In genomic region chr10:35608317-35608672, GRCh38 we compare ENCODE assay signal across 14 cellular contexts. TPM values are rescaled to one million over a fixed set of nuclear protein-coding genes. Genes with fewer than 3 reads are reported as not detected.
A peak's percentile ranks its signal among the peaks of the same experiment; 100 is the strongest.
DNase-seq lines count a peak whose midpoint lies in the region; ATAC-seq and TF ChIP-seq lines count a peak whose summit lies in the region.
"Had no signal": no experiment of that assay in that cellular context is flagged by ENCODE, and none has a peak within 500 bp of the region (broad histone marks: within the 10 kb centered on the region; RNA-seq: fewer than 3 reads in every experiment).

No MANE protein-coding gene starts in this region.

- H3K9me3 Mint-ChIP-seq in Calu3 (ENCODE audit: low read depth, unreplicated experiment): no peaks in the 10 kb centered on the region
- peaks cover 4% of the 10 kb centered on the region for H3K9me3 Mint-ChIP-seq in activated T-helper 1 cell treated with anti-CD3 and anti-CD28 coated beads, Interleukin-12 subunit alpha, Interleukin-12 subunit beta, Interleukin-2, Interleukin-4 antibody, amounts not matched to agents 30 ng/mL and 10 ng/mL and 1 ng/mL, durations not matched to agents 14 hours and 24 hours and 36 hours

- H3K4me1 Mint-ChIP-seq in Calu3 (ENCODE audit: low read depth, unreplicated experiment): no peaks in the 10 kb centered on the region
- H3K4me1 Mint-ChIP-seq in activated T-helper 1 cell treated with anti-CD3 and anti-CD28 coated beads, Interleukin-12 subunit alpha, Interleukin-12 subunit beta, Interleukin-2, Interleukin-4 antibody, amounts not matched to agents 30 ng/mL and 10 ng/mL and 1 ng/mL, durations not matched to agents 14 hours and 24 hours and 36 hours (ENCODE audit: low read depth): peaks cover 7% of the 10 kb centered on the region

- TF ChIP-seq CTCF in Calu3 (IDR thresholded peaks at IDR 0.05; ENCODE audit: unreplicated experiment): no peak
- TF ChIP-seq CTCF in fibroblast of lung (conservative IDR thresholded peaks at IDR 0.05 in 1 of 2, IDR thresholded peaks at IDR 0.05 in 1 of 2; ENCODE audit: low read depth in 1 of 2, low read length in 2 of 2): no peak
- TF ChIP-seq CTCF in spleen (IDR thresholded peaks at IDR 0.05 in 8 of 11, conservative IDR thresholded peaks at IDR 0.05 in 3 of 11): no peak

- no peaks in the 10 kb centered on the region for H4K20me1 ChIP-seq in fibroblast of lung (ENCODE audit: control insufficient read depth, extremely low read depth, insufficient read depth, low read length)

- H3K9ac ChIP-seq in fibroblast of lung (ENCODE audit: insufficient read depth, low read length): no peak overlapping the region

- no peak overlapping the region for H3K27ac Mint-ChIP-seq in Calu3 (ENCODE audit: unreplicated experiment)
- H3K27ac Mint-ChIP-seq in activated T-helper 1 cell treated with anti-CD3 and anti-CD28 coated beads, Interleukin-12 subunit alpha, Interleukin-12 subunit beta, Interleukin-2, Interleukin-4 antibody, amounts not matched to agents 30 ng/mL and 10 ng/mL and 1 ng/mL, durations not matched to agents 14 hours and 24 hours and 36 hours: no peak overlapping the region

- ATAC-seq in HG03469 (IDR thresholded peaks at IDR 0.05; ENCODE audit: unreplicated experiment) (no peak), GM18868 (IDR thresholded peaks at IDR 0.05; ENCODE audit: unreplicated experiment) (no peak)

- no peaks in the 10 kb centered on the region for H3K79me2 ChIP-seq in fibroblast of lung (ENCODE audit: control insufficient read depth, insufficient read depth, low read length)

- no TSS peak for BruUV-seq in Calu3 (replicated peaks; lab: Mats Ljungman, UMichigan)

- H3K9me3 ChIP-seq in fibroblast of lung (ENCODE audit: control insufficient read depth, insufficient read depth, low read depth, low read length) (no peaks in the 10 kb centered on the region), spleen (peaks cover 0 to 12% (median 0%) of the 10 kb centered on the region in 8 donors)

- CTCF ChIA-PET in Calu3 (lab: Charles Lee): no interaction called here

- H3K4me2 ChIP-seq in fibroblast of lung (ENCODE audit: extremely low read depth, insufficient read depth, low read length): peak overlapping the region; percentile 76

- 55 to 63% (median 57%) methylated on average over 8 to 19 of the region's 19 CpGs for WGBS in spleen, 5 donors

- DNase-seq in Calu3 (no peak), NCI-H69 (lab: John Stamatoyannopoulos, UW) (peak; percentile 11), fibroblast of lung (ENCODE audit: low read depth in 2 of 2) (no peak), spleen (no peak)
- no peak for DNase-seq in activated T-helper 1 cell treated with anti-CD3 and anti-CD28 coated beads, Interleukin-12 subunit alpha, Interleukin-12 subunit beta, Interleukin-2, Interleukin-4 antibody, amounts not matched to agents 30 ng/mL and 10 ng/mL and 1 ng/mL, durations not matched to agents 14 hours and 24 hours and 36 hours (ENCODE audit: low spot score)
- DNase-seq: activated CD4-positive, CD25-positive, alpha-beta regulatory T cell treated with anti-CD3 and anti-CD28 coated beads, Interleukin-2, amount 50 U/mL, for 72 hours; activated T-cell treated with anti-CD3 and anti-CD28 coated beads for 4 hours; COR-L47; GDM1; stimulated activated naive CD4-positive, alpha-beta T cell had no signal

- peaks cover 71% of the 10 kb centered on the region for H3K27me3 Mint-ChIP-seq in Calu3 (ENCODE audit: unreplicated experiment)
- peaks cover 19% of the 10 kb centered on the region for H3K27me3 Mint-ChIP-seq in activated T-helper 1 cell treated with anti-CD3 and anti-CD28 coated beads, Interleukin-12 subunit alpha, Interleukin-12 subunit beta, Interleukin-2, Interleukin-4 antibody, amounts not matched to agents 30 ng/mL and 10 ng/mL and 1 ng/mL, durations not matched to agents 14 hours and 24 hours and 36 hours (ENCODE audit: insufficient read depth)

- H3K4me1 ChIP-seq in fibroblast of lung (ENCODE audit: control insufficient read depth, extremely low read depth, insufficient read depth, low read length) (peaks cover 2% of the 10 kb centered on the region), spleen (peaks cover 0 to 13% (median 10%) of the 10 kb centered on the region in 6 donors)

- peaks cover 11% of the 10 kb centered on the region for H3K27me3 ChIP-seq in fibroblast of lung (ENCODE audit: control insufficient read depth, insufficient read depth, low read length)
- peaks cover 7 to 81% (median 15%) of the 10 kb centered on the region in 7 donors for H3K27me3 ChIP-seq in spleen (replicated peaks in 1 of 7)

- TF ChIP-seq POLR2A in spleen (IDR thresholded peaks at IDR 0.05): no peak

- no peak overlapping the region for H3K27ac ChIP-seq in fibroblast of lung (ENCODE audit: insufficient read depth, low read length)
- H3K27ac ChIP-seq in spleen: no peak overlapping the region

- peak overlapping the region; percentile 45 for H3K4me3 Mint-ChIP-seq in Calu3 (ENCODE audit: low read depth, unreplicated experiment)
- no peak overlapping the region for H3K4me3 Mint-ChIP-seq in activated T-helper 1 cell treated with anti-CD3 and anti-CD28 coated beads, Interleukin-12 subunit alpha, Interleukin-12 subunit beta, Interleukin-2, Interleukin-4 antibody, amounts not matched to agents 30 ng/mL and 10 ng/mL and 1 ng/mL, durations not matched to agents 14 hours and 24 hours and 36 hours

- H2AFZ ChIP-seq in fibroblast of lung (ENCODE audit: low read length): no peak overlapping the region

- H3K4me3 ChIP-seq in fibroblast of lung (replicated peaks in 1 of 4; ENCODE audit: control extremely low read depth in 1 of 4, insufficient read depth in 1 of 4, low read depth in 3 of 4, low read length in 4 of 4): peak overlapping the region in 1 of 4 experiments; percentile 51
- peak overlapping the region in 7 of 8 donors; percentile 22 to 68 (median 35) for H3K4me3 ChIP-seq in spleen

- intact Hi-C loops in Calu3 (cut with micrococcal nuclease; ENCODE audit: unreplicated experiment) (no loop called here), spleen (cut with DNase I; ENCODE audit: low total_unique reads) (no loop called here)
- intact Hi-C loops in activated T-helper 1 cell treated with anti-CD3 and anti-CD28 coated beads, Interleukin-12 subunit alpha, Interleukin-12 subunit beta, Interleukin-2, Interleukin-4 antibody, amounts not matched to agents 30 ng/mL and 10 ng/mL and 1 ng/mL, durations not matched to agents 14 hours and 24 hours and 36 hours (cut with micrococcal nuclease): no loop called here

- H3K36me3 ChIP-seq in fibroblast of lung (ENCODE audit: control insufficient read depth, insufficient read depth, low read length) (no peaks in the 10 kb centered on the region), spleen (no peaks in the 10 kb centered on the region)

- no peaks in the 10 kb centered on the region for H3K36me3 Mint-ChIP-seq in Calu3 (ENCODE audit: insufficient read depth, unreplicated experiment)
- no peaks in the 10 kb centered on the region for H3K36me3 Mint-ChIP-seq in activated T-helper 1 cell treated with anti-CD3 and anti-CD28 coated beads, Interleukin-12 subunit alpha, Interleukin-12 subunit beta, Interleukin-2, Interleukin-4 antibody, amounts not matched to agents 30 ng/mL and 10 ng/mL and 1 ng/mL, durations not matched to agents 14 hours and 24 hours and 36 hours (ENCODE audit: low read depth)

RNA-seq across cellular contexts. Expression of gene GJD4, which starts 3.2 kb away (rescaled TPM):
- total RNA-seq in Calu3 (2022) (not detected in 2 replicates), fibroblast of lung (0.17 TPM in 1 of 2 replicates, not detected in the other), spleen (not detected)
- polyA plus RNA-seq in fibroblast of lung (not detected in 2 replicates), spleen (under 1 TPM in 2 of 3 donors, not detected in 1; 0.03 to 0.10 TPM)
- not detected in 2 replicates for polyA plus RNA-seq in fibroblast of lung (2012)
- not detected in 2 replicates for polyA minus RNA-seq in fibroblast of lung (ENCODE audit: low replicate concordance)
- not detected in 2 replicates for total RNA-seq in activated T-helper 1 cell treated with anti-CD3 and anti-CD28 coated beads, Interleukin-12 subunit alpha, Interleukin-12 subunit beta, Interleukin-2, Interleukin-4 antibody, amounts not matched to agents 30 ng/mL and 10 ng/mL and 1 ng/mL, durations not matched to agents 14 hours and 24 hours and 36 hours
- total RNA-seq: glomerular endothelial cell, kidney had no signal

RNA-seq across cellular contexts. Expression of gene FZD8, which starts 33.8 kb away (rescaled TPM):
- total RNA-seq in Calu3 (2022) (3.2 and 3.7 TPM in 2 replicates), fibroblast of lung (0.66 and 0.77 TPM in 2 replicates), spleen (10 to 100 TPM in 6 of 7 donors, 1 to 10 TPM in 1; 8.0 to 37.6 (median 19.9) TPM)
- polyA plus RNA-seq in fibroblast of lung (0.12 and 0.23 TPM in 2 replicates), spleen (1 to 10 TPM in 2 of 3 donors, under 1 TPM in 1; 0.93 to 4.1 (median 1.5) TPM)
- 0.28 and 0.73 TPM in 2 replicates for polyA plus RNA-seq in fibroblast of lung (2012)
- polyA minus RNA-seq in fibroblast of lung (ENCODE audit: low replicate concordance): 0.30 TPM in 1 of 2 replicates, not detected in the other
- 0.41 and 0.56 TPM in 2 replicates for total RNA-seq in activated T-helper 1 cell treated with anti-CD3 and anti-CD28 coated beads, Interleukin-12 subunit alpha, Interleukin-12 subunit beta, Interleukin-2, Interleukin-4 antibody, amounts not matched to agents 30 ng/mL and 10 ng/mL and 1 ng/mL, durations not matched to agents 14 hours and 24 hours and 36 hours
